Comparison of ENCODE assay signal across 8 cellular contexts in the genomic region with DNA sequence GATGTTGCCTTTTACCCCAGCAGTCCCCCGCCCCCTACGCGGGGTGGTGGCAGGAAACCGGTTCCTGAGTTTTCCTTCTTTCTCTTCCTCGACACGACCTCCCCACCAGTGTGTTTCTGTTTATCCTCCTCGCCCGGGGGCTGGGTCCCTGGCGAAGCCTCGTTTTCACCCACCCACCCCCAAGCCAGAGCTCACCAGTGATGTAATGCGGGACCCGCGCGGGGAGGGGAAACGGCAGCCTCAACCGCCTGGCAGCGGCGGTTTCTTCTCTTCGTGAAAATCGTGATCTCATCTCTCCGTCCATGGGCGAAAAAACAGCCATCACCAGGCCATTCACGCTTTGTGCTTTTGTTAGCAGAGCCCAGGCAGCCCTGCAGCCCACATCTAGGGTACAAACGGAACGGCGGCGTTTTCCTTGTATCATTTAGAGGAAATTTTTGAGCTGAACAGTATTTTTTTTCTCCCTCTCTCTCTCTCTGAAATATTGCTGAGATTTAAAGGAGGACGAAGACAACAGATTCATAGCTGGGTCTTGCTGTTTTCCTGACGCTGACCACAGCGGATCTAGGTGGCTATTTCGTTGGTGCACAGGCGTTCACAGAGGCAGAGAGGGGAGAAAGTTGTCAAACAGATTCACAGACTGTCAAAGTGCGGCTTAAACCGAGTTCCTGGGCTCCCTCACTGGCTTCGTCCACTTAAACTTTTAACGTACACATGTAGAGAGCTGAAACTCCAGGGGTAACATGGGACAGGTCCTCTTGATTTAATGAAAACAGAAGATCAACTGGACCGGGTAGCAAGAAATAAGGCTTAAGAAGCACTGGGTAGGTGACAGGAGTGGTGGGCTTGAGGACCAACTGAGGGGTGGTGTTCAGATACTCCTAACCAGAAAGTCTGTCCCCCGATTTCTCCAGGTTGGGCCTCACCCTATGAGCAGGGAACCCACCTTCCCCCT. TPM values are rescaled to one million over a fixed set of nuclear protein-coding genes. Genes with fewer than 3 reads are reported as not detected.
DNase-seq lines count a peak whose midpoint lies in the region; ATAC-seq and TF ChIP-seq lines count a peak whose summit lies in the region.

No MANE protein-coding gene starts in this region.

- no peak for ATAC-seq in activated CD8-positive, alpha-beta memory T cell treated with anti-CD3 and anti-CD28 coated beads, Interleukin-2, amount 10 ng/mL, durations not matched to agents 7 days and 5 days
- ATAC-seq in psoas muscle = no peak
- ATAC-seq in HG02571 (IDR thresholded peaks at IDR 0.05; ENCODE audit: unreplicated experiment) = no peak
- no peak for ATAC-seq in GM19397 (IDR thresholded peaks at IDR 0.05; ENCODE audit: unreplicated experiment)

- peaks cover 12% of the 10 kb centered on the region for H3K4me1 Mint-ChIP-seq in activated CD8-positive, alpha-beta memory T cell treated with anti-CD3 and anti-CD28 coated beads, Interleukin-2, amount 10 ng/mL, durations not matched to agents 7 days and 5 days

- no peak for TF ChIP-seq CTCF in fibroblast of villous mesenchyme (IDR thresholded peaks at IDR 0.05; ENCODE audit: insufficient read depth, low read depth, low read length)
- TF ChIP-seq CTCF in psoas muscle (IDR thresholded peaks at IDR 0.05) = no peak

- peaks cover 5% of the 10 kb centered on the region for H3K4me1 ChIP-seq in psoas muscle

- no peak for DNase-seq in activated CD8-positive, alpha-beta memory T cell treated with anti-CD3 and anti-CD28 coated beads, Interleukin-2, amount 10 ng/mL, durations not matched to agents 7 days and 5 days
- no peak for DNase-seq in activated CD8-positive, alpha-beta memory T cell treated with anti-CD3 and anti-CD28 coated beads, Interleukin-2, amount 50 U/mL, for 48 hours
- DNase-seq in SK-N-DZ (ENCODE audit: low spot score) = peak; percentile 38
- no peak for DNase-seq in fibroblast of villous mesenchyme (ENCODE audit: low read depth)
- DNase-seq in psoas muscle = peak in 1 of 2 donors; percentile 62
- DNase-seq in NCI-H524 (lab: John Stamatoyannopoulos, UW) = no peak

- 28 to 35% (median 30%) methylated on average over 37 to 38 of the region's 38 CpGs for WGBS in psoas muscle, 3 donors

- CTCF ChIA-PET in activated CD8-positive, alpha-beta memory T cell treated with anti-CD3 and anti-CD28 coated beads, Interleukin-2, amount 10 ng/mL, durations not matched to agents 7 days and 5 days (lab: Charles Lee) = interaction anchor here (1.3 kb wide), 1 partner anchor 250 kb away, joined by 4 read pairs; no protein-coding TSS in a partner anchor

- intact Hi-C loops in psoas muscle (cut with DNase I) = no loop called here

- peaks cover 1% of the 10 kb centered on the region for H3K36me3 Mint-ChIP-seq in activated CD8-positive, alpha-beta memory T cell treated with anti-CD3 and anti-CD28 coated beads, Interleukin-2, amount 10 ng/mL, durations not matched to agents 7 days and 5 days

- no peaks in the 10 kb centered on the region for H3K36me3 ChIP-seq in psoas muscle (ENCODE audit: insufficient read depth in 1 of 2, low read depth in 1 of 2)

- H3K27me3 Mint-ChIP-seq in activated CD8-positive, alpha-beta memory T cell treated with anti-CD3 and anti-CD28 coated beads, Interleukin-2, amount 10 ng/mL, durations not matched to agents 7 days and 5 days = peaks cover 55% of the 10 kb centered on the region

- peak overlapping the region; percentile 15 for H3K27ac Mint-ChIP-seq in activated CD8-positive, alpha-beta memory T cell treated with anti-CD3 and anti-CD28 coated beads, Interleukin-2, amount 10 ng/mL, durations not matched to agents 7 days and 5 days

- H3K9me3 Mint-ChIP-seq in activated CD8-positive, alpha-beta memory T cell treated with anti-CD3 and anti-CD28 coated beads, Interleukin-2, amount 10 ng/mL, durations not matched to agents 7 days and 5 days (ENCODE audit: low read depth) = no peaks in the 10 kb centered on the region

- H3K4me3 Mint-ChIP-seq in activated CD8-positive, alpha-beta memory T cell treated with anti-CD3 and anti-CD28 coated beads, Interleukin-2, amount 10 ng/mL, durations not matched to agents 7 days and 5 days = peak overlapping the region; percentile 28

- H3K4me3 ChIP-seq in fibroblast of villous mesenchyme (ENCODE audit: low read depth, low read length) (peak overlapping the region; percentile 50), psoas muscle (peak overlapping the region; percentile 67)

- no peak overlapping the region for H3K27ac ChIP-seq in psoas muscle

- H3K9me3 ChIP-seq in psoas muscle = no peaks in the 10 kb centered on the region

- H3K27me3 ChIP-seq in psoas muscle (ENCODE audit: insufficient read depth in 3 of 3, low read length in 2 of 3) = peaks cover 0 to 3% (median 1%) of the 10 kb centered on the region in 3 donors

RNA-seq across cellular contexts. Expression of gene PAX3, which starts 21.9 kb away (rescaled TPM):
- total RNA-seq in activated CD8-positive, alpha-beta memory T cell treated with anti-CD3 and anti-CD28 coated beads, Interleukin-2, amount 10 ng/mL, durations not matched to agents 7 days and 5 days = not detected
- not detected in 2 replicates for polyA plus RNA-seq in SK-N-DZ (2014; cell fraction: cytosol; rRNA removed)
- not detected in 2 replicates for polyA plus RNA-seq in SK-N-DZ (2014; cell fraction: nucleus; rRNA removed)
- total RNA-seq in fibroblast of villous mesenchyme (not detected in 2 replicates), psoas muscle (10 to 100 TPM in 2 of 4 donors, 1 to 10 TPM in 2; 6.9 to 20.5 (median 13.3) TPM)
- 1 to 10 TPM in 2 of 3 donors, under 1 TPM in 1; 0.26 to 2.8 (median 1.9) TPM for polyA plus RNA-seq in psoas muscle
